In genomic region chr15:89845305-89845893, GRCh38 we compare ENCODE assay signal across 10 cellular contexts. TPM values are rescaled to one million over a fixed set of nuclear protein-coding genes. Genes with fewer than 3 reads are reported as not detected.
DNase-seq lines count a peak whose midpoint lies in the region; ATAC-seq and TF ChIP-seq lines count a peak whose summit lies in the region.
"Had no signal": no experiment of that assay in that cellular context is flagged by ENCODE, and none has a peak within 500 bp of the region (broad histone marks: within the 10 kb centered on the region; RNA-seq: fewer than 3 reads in every experiment).

No MANE protein-coding gene starts in this region.

- H3K27me3 Mint-ChIP-seq in activated T-cell treated with anti-CD3 and anti-CD28 coated beads, Interleukin-2, amount 50 U/mL, for 4 hours (ENCODE audit: low read depth), result no peaks in the 10 kb centered on the region

- H3K27ac ChIP-seq in OCI-LY3 (ENCODE audit: low read length) (peak overlapping the region; percentile 64), tibial artery (peak overlapping the region in 1 of 2 donors; percentile 43)

- peaks cover 3% of the 10 kb centered on the region; the same call in 1 of the 2 replicates for H3K79me2 ChIP-seq in OCI-LY3 (ENCODE audit: low read length)

- peaks cover 6% of the 10 kb centered on the region for H3K4me1 Mint-ChIP-seq in activated T-cell treated with anti-CD3 and anti-CD28 coated beads, Interleukin-2, amount 50 U/mL, for 4 hours (ENCODE audit: low read depth)

- peak; percentile 15 for DNase-seq in CD1c-positive myeloid dendritic cell (ENCODE audit: extremely low spot score)
- peak; percentile 88 for DNase-seq in epithelial cell of esophagus (ENCODE audit: low read depth)
- DNase-seq in omental fat pad (ENCODE audit: low spot score), result no peak
- no peak for DNase-seq in NCI-H1694 (lab: John Stamatoyannopoulos, UW)
- no peak for DNase-seq in tibial artery
- DNase-seq in SK-N-DZ (ENCODE audit: low spot score), result no peak
- DNase-seq in activated T-cell treated with anti-CD3 and anti-CD28 coated beads, Interleukin-2, amount 50 U/mL, for 4 hours, result no peak
- DNase-seq: DND-41, SHP77 treated with DMSO at 0.1 percent for 48 hours had no signal

- H3K9ac ChIP-seq in OCI-LY3 (ENCODE audit: low read length), result peak overlapping the region; percentile 38

- no peak overlapping the region for H2AFZ ChIP-seq in OCI-LY3 (ENCODE audit: low read depth, low read length)

- H3K36me3 Mint-ChIP-seq in activated T-cell treated with anti-CD3 and anti-CD28 coated beads, Interleukin-2, amount 50 U/mL, for 4 hours (ENCODE audit: insufficient read depth), result peaks cover 22% of the 10 kb centered on the region

- H3K4me1 ChIP-seq in OCI-LY3 (ENCODE audit: low read length), result peaks cover 68% of the 10 kb centered on the region
- peaks cover 0 to 12% (median 7%) of the 10 kb centered on the region in 4 donors for H3K4me1 ChIP-seq in tibial artery

- H3K4me3 ChIP-seq in OCI-LY3 (ENCODE audit: low read length) (no peak overlapping the region), epithelial cell of esophagus (ENCODE audit: low read length) (no peak overlapping the region), tibial artery (no peak overlapping the region)

- H3K27me3 ChIP-seq in OCI-LY3 (ENCODE audit: low read depth, low read length), result no peaks in the 10 kb centered on the region
- H3K27me3 ChIP-seq in tibial artery, result no peaks in the 10 kb centered on the region

- intact Hi-C loops in tibial artery (cut with DNase I; ENCODE audit: low total_unique reads), result no loop called here

- TF ChIP-seq CTCF in OCI-LY3 (IDR thresholded peaks at IDR 0.05; ENCODE audit: low read depth, low read length) (no peak), epithelial cell of esophagus (IDR thresholded peaks at IDR 0.05; ENCODE audit: insufficient read depth, low read depth, low read length, missing control alignments) (no peak), omental fat pad (IDR thresholded peaks at IDR 0.05) (no peak), tibial artery (IDR thresholded peaks at IDR 0.05) (no peak)

- no peak overlapping the region for H3K4me3 Mint-ChIP-seq in activated T-cell treated with anti-CD3 and anti-CD28 coated beads, Interleukin-2, amount 50 U/mL, for 4 hours

- peak; percentile 89 for ATAC-seq in omental fat pad (ENCODE audit: low FRiP score)
- ATAC-seq in activated T-cell treated with anti-CD3 and anti-CD28 coated beads, Interleukin-2, amount 50 U/mL, for 4 hours, result no peak

- H3K4me2 ChIP-seq in OCI-LY3 (ENCODE audit: low read length), result peak overlapping the region; percentile 42

- no peaks in the 10 kb centered on the region for H4K20me1 ChIP-seq in OCI-LY3 (ENCODE audit: insufficient read depth, low read length)

- peaks cover 8% of the 10 kb centered on the region for H3K36me3 ChIP-seq in OCI-LY3 (replicated peaks; ENCODE audit: low read depth, low read length)
- peaks cover 0 to 33% (median 9%) of the 10 kb centered on the region in 3 donors for H3K36me3 ChIP-seq in tibial artery

- H3K9me3 ChIP-seq in OCI-LY3 (ENCODE audit: insufficient read depth, low read length) (no peaks in the 10 kb centered on the region), tibial artery (no peaks in the 10 kb centered on the region)

- H3K9me3 Mint-ChIP-seq in activated T-cell treated with anti-CD3 and anti-CD28 coated beads, Interleukin-2, amount 50 U/mL, for 4 hours, result no peaks in the 10 kb centered on the region

RNA-seq across cellular contexts. Expression of gene ANPEP, which starts 30.7 kb away (rescaled TPM):
- total RNA-seq in omental fat pad, result 100 to 1,000 TPM in 1 of 4 donors, 10 to 100 TPM in 3; 33.6 to 107 (median 71.9) TPM
- 1.3 and 1.8 TPM in 2 replicates for polyA plus RNA-seq in SK-N-DZ (2014; cell fraction: cytosol; rRNA removed)
- polyA plus RNA-seq in SK-N-DZ (2014; cell fraction: nucleus; rRNA removed), result 0.60 TPM in 1 of 2 replicates, not detected in the other
- under 1 TPM; 0.54 to 0.83 (median 0.55) TPM for total RNA-seq in activated T-cell treated with anti-CD3 and anti-CD28 coated beads, Interleukin-2, amount 50 U/mL, for 4 hours

RNA-seq across cellular contexts. Expression of gene AP3S2, which starts 48.4 kb away (rescaled TPM):
- total RNA-seq in omental fat pad, result 10 to 100 TPM; 37.3 to 73.8 (median 56.2) TPM
- polyA plus RNA-seq in SK-N-DZ (2014; cell fraction: cytosol; rRNA removed), result 55.2 and 81.1 TPM in 2 replicates
- 18.2 and 23.1 TPM in 2 replicates for polyA plus RNA-seq in SK-N-DZ (2014; cell fraction: nucleus; rRNA removed)
- 10 to 100 TPM; 15.2 to 17.4 (median 17.1) TPM for total RNA-seq in activated T-cell treated with anti-CD3 and anti-CD28 coated beads, Interleukin-2, amount 50 U/mL, for 4 hours

Comparison
In these comparisons a context has a peak if more than half of its experiments do, and no peak if none do; other contexts are left out.
1. DNase-seq: peak in CD1c-positive myeloid dendritic cell (single experiment) and epithelial cell of esophagus (single experiment); none in omental fat pad (single experiment), NCI-H1694 (single experiment), tibial artery (0 of 2), SK-N-DZ (single experiment) and activated T-cell treated with anti-CD3 and anti-CD28 coated beads, Interleukin-2, amount 50 U/mL, for 4 hours (single experiment).
2. RNA of gene ANPEP, which starts 30.7 kb away (total RNA-seq): 33.6 to 107 TPM in omental fat pad; 0.54 to 0.83 TPM in activated T-cell treated with anti-CD3 and anti-CD28 coated beads, Interleukin-2, amount 50 U/mL, for 4 hours; every median in the first group is over 10 times any median in the second.